Comparison of ENCODE assay signal across 31 cellular contexts in the genomic region with DNA sequence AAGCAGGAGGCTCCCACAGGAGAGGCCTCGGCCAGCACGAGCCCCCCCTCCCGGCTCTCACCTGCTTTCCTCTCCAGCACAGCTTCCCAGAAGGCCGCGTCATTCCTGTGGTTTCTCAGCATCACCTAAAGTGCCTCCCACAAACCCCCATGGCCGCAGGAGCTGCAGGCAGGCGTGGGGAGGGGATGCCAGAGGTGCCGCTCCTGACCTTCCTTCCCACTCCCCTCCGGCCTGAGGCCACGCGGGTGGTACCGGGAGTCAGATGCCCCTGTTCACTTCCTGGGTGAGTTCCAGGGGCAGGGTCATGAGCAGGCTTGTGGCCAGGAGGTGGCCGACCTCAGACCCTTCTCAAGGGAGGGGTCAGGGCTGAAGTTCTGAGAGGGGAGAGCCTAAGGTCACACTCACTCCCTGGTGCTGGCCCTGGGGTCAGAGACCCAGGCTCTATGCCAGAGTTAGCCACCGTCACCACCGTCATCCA. TPM values are rescaled to one million over a fixed set of nuclear protein-coding genes. Genes with fewer than 3 reads are reported as not detected.
A peak's percentile ranks its signal among the peaks of the same experiment; 100 is the strongest.
DNase-seq lines count a peak whose midpoint lies in the region; ATAC-seq and TF ChIP-seq lines count a peak whose summit lies in the region.
"Had no signal": no experiment of that assay in that cellular context is flagged by ENCODE, and none has a peak within 500 bp of the region (broad histone marks: within the 10 kb centered on the region; RNA-seq: fewer than 3 reads in every experiment).

No MANE protein-coding gene starts in this region.

- no CpG with 5 or more reads among the region's 15 CpGs for WGBS in H9 (ENCODE audit: extremely low coverage, insufficient read length, low lambda C conversion rate)

- POLR2A ChIA-PET in WTC11 (lab: Charles Lee) = no interaction called here
- POLR2A ChIA-PET in CD4-positive, alpha-beta T cell (lab: Charles Lee) = no interaction called here

- no peak overlapping the region for H2BK120ac ChIP-seq in H9 (ENCODE audit: low read depth, low read length, poor library complexity, severe bottlenecking)

- no peak overlapping the region for H4K91ac ChIP-seq in H9 (ENCODE audit: insufficient read length, low read depth, low read length)

- H2BK5ac ChIP-seq in H9 (ENCODE audit: insufficient read length, low read length) = no peak overlapping the region

- no peaks in the 10 kb centered on the region for H3K23me2 ChIP-seq in H9 (ENCODE audit: insufficient read length, low read depth, low read length, poor library complexity, severe bottlenecking)

- no peak overlapping the region for H3K23ac ChIP-seq in H9 (ENCODE audit: insufficient read length, low read depth, low read length)

- no peaks in the 10 kb centered on the region for H3K79me1 ChIP-seq in H9 (ENCODE audit: insufficient read depth, low read depth, low read length, poor library complexity, severe bottlenecking)

- DNase-seq in H9 (peak; percentile 41), SW480 (ENCODE audit: low spot score) (peak; percentile 56), left kidney (ENCODE audit: low read depth, low spot score) (peak; percentile 32), osteoblast (ENCODE audit: insufficient read length, low spot score, missing footprints) (peak; percentile 81), DMS 273 treated with DMSO at 0.1 percent for 48 hours (lab: John Stamatoyannopoulos, UW) (no peak), WTC11 (ENCODE audit: low spot score) (no peak), Ammon's horn (ENCODE audit: low spot score) (no peak)
- no peak for DNase-seq in CD4-positive, alpha-beta T cell
- DNase-seq: activated gamma-delta T cell treated with Interleukin-2 at 50 U/mL for 16 hours; activated T-cell treated with anti-CD3 and anti-CD28 coated beads, Interleukin-2, amount 50 U/mL, for 24 hours; central memory CD4-positive, alpha-beta T cell; cortex of kidney; GM23248; heart left ventricle; kidney; NCI-H748 treated with DMSO at 0.1 percent for 48 hours; SIG-M5; stimulated activated CD4-positive, alpha-beta T cell treated with anti-CD3 and anti-CD28 coated beads, Interleukin-15, amount 100 ng/mL, for 24 hours; stimulated activated CD4-positive, alpha-beta T cell treated with anti-CD3 and anti-CD28 coated beads, Interleukin-4, amount 100 ng/mL, for 4 hours; SW 1271; T-helper 9 cell; transverse colon had no signal

- TF ChIP-seq CTCF in H9 (conservative IDR thresholded peaks at IDR 0.05) (no peak), osteoblast (IDR thresholded peaks at IDR 0.05; ENCODE audit: extremely low read depth, low read depth, low read length) (no peak), WTC11 (IDR thresholded peaks at IDR 0.05) (no peak)
- TF ChIP-seq CTCF in CD4-positive, alpha-beta T cell (IDR thresholded peaks at IDR 0.05) = no peak

- no peak overlapping the region for H3K56ac ChIP-seq in H9 (ENCODE audit: insufficient read length, low read depth, low read length)

- H3K4ac ChIP-seq in H9 (ENCODE audit: low read depth, low read length) = no peak overlapping the region

- no peak overlapping the region for H3K14ac ChIP-seq in H9 (ENCODE audit: insufficient read depth, low read length)

- peaks cover 10% of the 10 kb centered on the region for H3K36me3 ChIP-seq in osteoblast (ENCODE audit: insufficient read depth, low read length)

- H2AFZ ChIP-seq in H9 (ENCODE audit: low read length) (no peak overlapping the region), osteoblast (ENCODE audit: low read length) (no peak overlapping the region)
- H2AFZ ChIP-seq: GM23248 had no signal

- H3K4me3 ChIP-seq in osteoblast (ENCODE audit: insufficient read depth, low read length) = no peak overlapping the region
- H3K4me3 ChIP-seq: BLaER1 treated with 17β-estradiol and CSF1 and Interleukin-3, amounts not matched to agents 10 nM and 100 nM; esophagus muscularis mucosa; GM23248; heart left ventricle; lung; MG63; pancreas; transverse colon had no signal

- no peak overlapping the region for H3K27ac ChIP-seq in H9 (ENCODE audit: insufficient read length, low read depth, low read length)
- no peak overlapping the region for H3K27ac ChIP-seq in osteoblast (ENCODE audit: low read depth, low read length)
- H3K27ac ChIP-seq in CD4-positive, alpha-beta T cell (ENCODE audit: low read depth, low read length) = no peak overlapping the region
- H3K27ac ChIP-seq: BLaER1 treated with 17β-estradiol and CSF1 and Interleukin-3, amounts not matched to agents 10 nM and 100 nM; esophagus muscularis mucosa; GM23248; heart left ventricle; KMS-11; pancreas; transverse colon had no signal

- H3K9me3 ChIP-seq in H9 (ENCODE audit: control insufficient read depth, low read depth, low read length) = no peaks in the 10 kb centered on the region
- no peaks in the 10 kb centered on the region for H3K9me3 ChIP-seq in osteoblast (ENCODE audit: low read depth, low read length)
- no peaks in the 10 kb centered on the region for H3K9me3 ChIP-seq in CD4-positive, alpha-beta T cell (ENCODE audit: control insufficient read depth, low read length)
- H3K9me3 ChIP-seq: esophagus muscularis mucosa, heart left ventricle, MG63, pancreas, transverse colon had no signal

- H3K9me3 Mint-ChIP-seq in H9 = peaks cover 9 to 11% of the 10 kb centered on the region in 2 experiments
- peaks cover 15% of the 10 kb centered on the region for H3K9me3 Mint-ChIP-seq in WTC11
- H3K9me3 Mint-ChIP-seq in CD4-positive, alpha-beta T cell = no peaks in the 10 kb centered on the region
- H3K9me3 Mint-ChIP-seq: activated CD4-positive, alpha-beta T cell treated with anti-CD3 and anti-CD28 coated beads, Interleukin-2, amount 10 ng/mL, durations not matched to agents 7 days and 5 days; activated T-cell treated with anti-CD3 and anti-CD28 coated beads, Interleukin-2, amount 50 U/mL, for 24 hours; HFFc6; nephron had no signal

- no peak overlapping the region for H2BK15ac ChIP-seq in H9 (ENCODE audit: low read depth, low read length)

- H4K5ac ChIP-seq in H9 (ENCODE audit: insufficient read length, low read depth, low read length) = no peak overlapping the region

- no peak overlapping the region for H4K8ac ChIP-seq in H9 (replicated peaks; ENCODE audit: insufficient read length, low read depth, low read length)

- H3T11ph ChIP-seq in H9 (ENCODE audit: low read length) = no peak overlapping the region

- H3K4me3 Mint-ChIP-seq in H9 (no peak overlapping the region), WTC11 (no peak overlapping the region)
- H3K4me3 Mint-ChIP-seq in CD4-positive, alpha-beta T cell = no peak overlapping the region
- H3K4me3 Mint-ChIP-seq: activated CD4-positive, alpha-beta T cell treated with anti-CD3 and anti-CD28 coated beads, Interleukin-2, amount 10 ng/mL, durations not matched to agents 7 days and 5 days; activated T-cell treated with anti-CD3 and anti-CD28 coated beads, Interleukin-2, amount 50 U/mL, for 24 hours; HFFc6; nephron had no signal

- H2BK20ac ChIP-seq in H9 (ENCODE audit: low read depth, low read length, poor library complexity, severe bottlenecking) = no peak overlapping the region

- intact Hi-C loops in CD4-positive, alpha-beta T cell (cut with DNase I, micrococcal nuclease) = no loop called here

- H3K18ac ChIP-seq in H9 (ENCODE audit: insufficient read length, low read depth, low read length) = no peak overlapping the region

- H3K4me1 ChIP-seq in H9 (ENCODE audit: insufficient read depth, low read length) (no peaks in the 10 kb centered on the region), osteoblast (ENCODE audit: insufficient read depth, low read length) (no peaks in the 10 kb centered on the region)
- H3K4me1 ChIP-seq: pancreas had no signal

- H3K27me3 ChIP-seq in H9 (ENCODE audit: insufficient read depth, low read length) = no peaks in the 10 kb centered on the region
- H3K27me3 ChIP-seq in osteoblast (ENCODE audit: insufficient read depth, low read length) = no peaks in the 10 kb centered on the region
- no peaks in the 10 kb centered on the region for H3K27me3 ChIP-seq in CD4-positive, alpha-beta T cell (ENCODE audit: control insufficient read depth, insufficient read depth, low read length)
- H3K27me3 ChIP-seq: esophagus muscularis mucosa, MG63, pancreas had no signal

- no peak; the same call in 1 of the 2 replicates for ATAC-seq in WTC11
- no peak for ATAC-seq in CD4-positive, alpha-beta T cell (ENCODE audit: poor library complexity)

- CTCF ChIA-PET in WTC11 (lab: Charles Lee) = interaction anchor here (5.7 kb wide), 1 partner anchor 14 kb away, joined by 35 read pairs; no protein-coding TSS in a partner anchor
- CTCF ChIA-PET in CD4-positive, alpha-beta T cell (lab: Charles Lee) = no interaction called here

- H3K79me2 ChIP-seq in H9 (ENCODE audit: insufficient read depth, low read length) (no peaks in the 10 kb centered on the region), osteoblast (ENCODE audit: insufficient read depth, low read length) (no peaks in the 10 kb centered on the region)

- H3K4me1 Mint-ChIP-seq in H9 (peaks cover 11 to 33% of the 10 kb centered on the region in 2 experiments), WTC11 (peaks cover 21% of the 10 kb centered on the region)
- no peaks in the 10 kb centered on the region for H3K4me1 Mint-ChIP-seq in CD4-positive, alpha-beta T cell (ENCODE audit: low read depth)
- H3K4me1 Mint-ChIP-seq: nephron had no signal

- H2BK12ac ChIP-seq in H9 (ENCODE audit: insufficient read length, low read depth, low read length) = no peak overlapping the region

- H3K27ac Mint-ChIP-seq in H9 (no peak overlapping the region; a peak in 1 of 7 replicates), WTC11 (no peak overlapping the region)
- H3K27ac Mint-ChIP-seq in CD4-positive, alpha-beta T cell = no peak overlapping the region
- H3K27ac Mint-ChIP-seq: activated CD4-positive, alpha-beta T cell treated with anti-CD3 and anti-CD28 coated beads, Interleukin-2, amount 10 ng/mL, durations not matched to agents 7 days and 5 days; activated T-cell treated with anti-CD3 and anti-CD28 coated beads, Interleukin-2, amount 50 U/mL, for 24 hours; HFFc6; nephron had no signal

- H4K20me1 ChIP-seq in H9 (ENCODE audit: control insufficient read depth, insufficient read depth, insufficient read length) (no peaks in the 10 kb centered on the region), osteoblast (ENCODE audit: insufficient read depth, low read length) (peaks cover 13% of the 10 kb centered on the region)

- H3K27me3 Mint-ChIP-seq in H9 (ENCODE audit: low read depth) = peaks cover 10% of the 10 kb centered on the region
- H3K27me3 Mint-ChIP-seq in WTC11 (ENCODE audit: low read depth) = peaks cover 7% of the 10 kb centered on the region
- H3K27me3 Mint-ChIP-seq in CD4-positive, alpha-beta T cell = no peaks in the 10 kb centered on the region

- H3K9ac ChIP-seq in H9 (ENCODE audit: extremely low read depth, insufficient read length, low read length) = no peak overlapping the region
- H3K9ac ChIP-seq: BLaER1 treated with 17β-estradiol and CSF1 and Interleukin-3, amounts not matched to agents 10 nM and 100 nM; GM23248; KMS-11 had no signal

- H2AK5ac ChIP-seq in H9 (ENCODE audit: insufficient read length, low read length) = no peak overlapping the region

- H3K4me2 ChIP-seq in H9 (ENCODE audit: insufficient read depth, insufficient read length, low read length) (no peak overlapping the region), osteoblast (ENCODE audit: insufficient read depth, low read length) (no peak overlapping the region)
- H3K4me2 ChIP-seq: BLaER1 treated with 17β-estradiol and CSF1 and Interleukin-3, amounts not matched to agents 10 nM and 100 nM; KMS-11 had no signal

- H3K36me3 Mint-ChIP-seq in H9 (ENCODE audit: insufficient read depth in 1 of 3, low read depth in 3 of 3) (peaks cover 13 to 16% (median 13%) of the 10 kb centered on the region in 3 experiments; a peak in 6 of 7 replicates), WTC11 (peaks cover 15% of the 10 kb centered on the region)
- peaks cover 18% of the 10 kb centered on the region for H3K36me3 Mint-ChIP-seq in CD4-positive, alpha-beta T cell (ENCODE audit: low read depth)

RNA-seq across cellular contexts. Expression of a gene that starts 14.4 kb away (rescaled TPM):
- total RNA-seq in H9 (2021) (17.8 and 20.0 TPM in 2 replicates), osteoblast (0.72 and 1.2 TPM in 2 replicates), WTC11 (2021) (6.8 to 11.1 TPM (median 10.3 TPM) in 3 replicates)
- total RNA-seq in CD4-positive, alpha-beta T cell = 1 to 10 TPM; 1.1 to 2.1 TPM
- total RNA-seq: activated CD4-positive, alpha-beta T cell treated with anti-CD3 and anti-CD28 coated beads, Interleukin-2, amount 10 ng/mL, durations not matched to agents 7 days and 5 days had no signal

RNA-seq across cellular contexts. Expression of a gene that starts 43.2 kb away (rescaled TPM):
- 65.1 and 66.9 TPM in 2 replicates for total RNA-seq in H9 (2021)
- 13.4 and 15.3 TPM in 2 replicates for total RNA-seq in osteoblast
- total RNA-seq in WTC11 (2021) = 86.2 to 90.3 TPM (median 87.8 TPM) in 3 replicates
- total RNA-seq in CD4-positive, alpha-beta T cell = 10 to 100 TPM; 18.0 to 18.1 TPM

Comparison
In these comparisons a context has a peak if more than half of its experiments do, and no peak if none do; other contexts are left out.
1. DNase-seq: peak in H9 (single experiment), SW480 (single experiment), left kidney (single experiment) and osteoblast (single experiment); none in DMS 273 treated with DMSO at 0.1 percent for 48 hours (single experiment), WTC11 (single experiment), CD4-positive, alpha-beta T cell (0 of 10) and Ammon's horn (single experiment).